Comparison of ENCODE assay signal across 1 cellular context in genomic region chr1:153341431-153341934, GRCh38.
TF ChIP-seq lines count a peak whose summit lies in the region.

No MANE protein-coding gene starts in this region.

TF ChIP-seq in K562, 482 proteins besides CTCF, POLR2A, EP300 and RAD21:
- TF ChIP-seq ZNF384 (IDR thresholded peaks at IDR 0.05; ENCODE audit: low read depth, low read length) (no peak), ZNF512 (tag; IDR thresholded peaks at IDR 0.05) (0 out of 2 replicates have a peak, but pooled peaks have one; percentile 42), ZFX (CRISPR knock-in tag; IDR thresholded peaks at IDR 0.05) (no peak)
